In genomic region chr18:9634856-9635255, GRCh38 we compare ENCODE assay signal across 27 cellular contexts.
"Had no signal": no experiment of that assay in that cellular context is flagged by ENCODE, and none has a peak within 500 bp of the region (broad histone marks: within the 10 kb centered on the region; RNA-seq: fewer than 3 reads in every experiment).

No MANE protein-coding gene starts in this region.

- DNase-seq: stimulated activated CD4-positive, alpha-beta T cell treated with anti-CD3 and anti-CD28 coated beads, Interleukin-2, amount 100 ng/mL, for 48 hours; stimulated activated CD4-positive, alpha-beta T cell treated with anti-CD3 and anti-CD28 coated beads, Interleukin-4, amount 100 ng/mL, for 1 hour; stimulated activated CD4-positive, alpha-beta T cell treated with anti-CD3 and anti-CD28 coated beads, Interleukin-4, amount 100 ng/mL, for 24 hours; stimulated activated CD4-positive, alpha-beta T cell treated with anti-CD3 and anti-CD28 coated beads, Interleukin-4, amount 100 ng/mL, for 4 hours; stimulated activated CD8-positive, alpha-beta memory T cell treated with anti-CD3 and anti-CD28 coated beads, Interleukin-4, amount 100 ng/mL, for 48 hours; stimulated activated naive B cell treated with anti-CD40 and anti-IgM and Interleukin-4, amounts not matched to agents 10 μg/mL and 1 μg/mL and 100 μg/mL, for 72 hours; stimulated activated naive CD4-positive, alpha-beta T cell; stimulated activated naive CD4-positive, alpha-beta T cell treated with Interleukin-2 at 50 U/mL for 16 hours; stimulated activated naive CD8-positive, alpha-beta T cell treated with anti-CD3 and anti-CD28 coated beads, Interleukin-15, amount 100 ng/mL, for 72 hours; stimulated activated naive CD8-positive, alpha-beta T cell treated with anti-CD3 and anti-CD28 coated beads, Interleukin-15, Interleukin-2, amounts not matched to agents 100 U/mL and 50 U/mL, for 24 hours; stomach; substantia nigra; testis; thyroid gland; tibial artery; transverse colon; trophoblast cell; upper lobe of left lung; upper lobe of right lung; uterus had no signal

- H3K4me3 ChIP-seq: stomach, suprapubic skin, testis, thoracic aorta, thyroid gland, tibial artery, tibial nerve, transverse colon, upper lobe of left lung, upper lobe of right lung, uterus, vagina had no signal

- H3K9me3 ChIP-seq: suprapubic skin, testis, thoracic aorta, thyroid gland, tibial artery, tibial nerve, upper lobe of left lung, upper lobe of right lung, uterus, vagina had no signal

- ATAC-seq: stimulated activated effector memory CD8-positive, alpha-beta T cell treated with anti-CD3 and anti-CD28 coated beads, Interleukin-12 subunit alpha, Interleukin-12 subunit beta, amount 100 ng/mL, for 72 hours; stimulated activated memory B cell treated with anti-CD40 and anti-IgM and Interleukin-4, amounts not matched to agents 10 μg/mL and 1 μg/mL and 100 μg/mL, for 72 hours; stimulated activated naive B cell treated with anti-CD40 and anti-IgM and Interleukin-4, amounts not matched to agents 10 μg/mL and 1 μg/mL and 100 μg/mL, for 72 hours; stimulated activated naive CD8-positive, alpha-beta T cell treated with anti-CD3 and anti-CD28 coated beads, Interleukin-15, amount 100 ng/mL, for 72 hours; stimulated activated naive CD8-positive, alpha-beta T cell treated with anti-CD3 and anti-CD28 coated beads, Interleukin-15, Interleukin-2, amounts not matched to agents 100 U/mL and 50 U/mL, for 24 hours; upper lobe of right lung had no signal

- H3K36me3 ChIP-seq: stomach, suprapubic skin, thoracic aorta, thyroid gland, tibial artery, tibial nerve, transverse colon, upper lobe of left lung, upper lobe of right lung, uterus, vagina had no signal

- H3K27me3 ChIP-seq: stomach, suprapubic skin, testis, thyroid gland, tibial artery, tibial nerve, upper lobe of left lung, upper lobe of right lung, uterus, vagina had no signal

- H3K4me1 ChIP-seq: suprapubic skin, testis, thyroid gland, tibial nerve, transverse colon, upper lobe of right lung, uterus had no signal

- FAIRE-seq: urothelium cell line had no signal

- H3K27ac ChIP-seq: stomach, suprapubic skin, testis, thoracic aorta, thyroid gland, tibial artery, tibial nerve, transverse colon, upper lobe of left lung, upper lobe of right lung, uterus, vagina had no signal
